9 cellular contexts compared by ENCODE assay signal in the genomic region with DNA sequence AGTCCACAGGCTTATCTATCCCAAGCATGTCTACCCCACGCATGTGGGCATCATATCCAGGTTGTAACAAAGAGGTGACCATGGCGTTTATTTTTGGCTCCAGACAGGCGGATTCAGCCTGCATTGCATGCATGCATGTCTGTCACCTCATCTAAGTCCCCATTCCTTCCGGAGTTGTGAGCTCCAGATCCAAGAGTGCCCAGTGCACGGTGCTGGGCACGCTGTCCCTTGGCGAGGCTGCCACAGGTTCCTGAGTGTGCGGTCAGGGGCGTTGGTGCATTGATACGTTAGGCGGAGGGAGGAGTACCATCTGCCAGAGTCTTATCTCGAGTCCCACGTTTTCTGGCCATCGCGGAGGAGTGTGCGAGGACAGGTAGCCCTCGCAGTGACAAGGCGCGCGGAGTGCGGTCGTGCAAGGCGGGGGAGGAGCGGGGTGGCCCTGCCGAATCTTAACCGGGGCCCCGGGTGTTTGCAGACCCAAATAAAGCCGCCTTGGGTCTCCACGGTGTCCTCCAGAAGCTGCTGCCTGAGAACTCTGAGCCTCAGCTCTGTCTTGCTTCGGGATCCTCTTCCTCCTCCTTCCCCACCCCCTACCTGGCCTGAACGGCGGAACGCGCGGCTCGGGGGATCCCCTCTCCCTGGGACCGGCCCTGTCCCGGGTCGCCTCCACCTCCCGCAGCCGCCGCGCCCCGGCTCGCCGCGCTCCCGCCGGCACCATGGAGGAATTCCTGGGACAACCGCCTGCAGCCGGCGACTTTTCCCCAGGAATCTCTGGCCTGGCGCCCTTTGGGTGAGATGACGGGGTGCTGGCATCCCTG. TPM values are rescaled to one million over a fixed set of nuclear protein-coding genes. Genes with fewer than 3 reads are reported as not detected.
A peak's percentile ranks its signal among the peaks of the same experiment; 100 is the strongest.
DNase-seq lines count a peak whose midpoint lies in the region; ATAC-seq and TF ChIP-seq lines count a peak whose summit lies in the region.
"Had no signal": no experiment of that assay in that cellular context is flagged by ENCODE, and none has a peak within 500 bp of the region (broad histone marks: within the 10 kb centered on the region; RNA-seq: fewer than 3 reads in every experiment).

No MANE protein-coding gene starts in this region.

- peak overlapping the region; percentile 79 for H3K4me3 ChIP-seq in endodermal cell (ENCODE audit: low read length)
- peak overlapping the region; percentile 53 for H3K4me3 ChIP-seq in psoas muscle

- peaks cover 51% of the 10 kb centered on the region for H3K27me3 Mint-ChIP-seq in endodermal cell (ENCODE audit: insufficient read depth)

- peak overlapping the region; percentile 33 for H3K9ac ChIP-seq in endodermal cell (ENCODE audit: extremely low read depth, low read length, poor library complexity, severe bottlenecking)

- intact Hi-C loops in psoas muscle (cut with DNase I), result no loop called here

- no peaks in the 10 kb centered on the region for H3K4me1 ChIP-seq in endodermal cell (ENCODE audit: control insufficient read depth, insufficient read depth, low read length)
- H3K4me1 ChIP-seq in psoas muscle, result no peaks in the 10 kb centered on the region

- 3 to 4% methylated on average over 18 to 54 of the region's 54 CpGs for WGBS in endodermal cell (ENCODE audit: insufficient coverage in 1 of 2, insufficient read length in 1 of 2), 2 experiments
- WGBS in psoas muscle, 3 donors, result 2% methylated on average over 41 to 54 of the region's 54 CpGs

- peak; percentile 60 to 94 (median 87) for DNase-seq in HUDEP-2 (lab: John Stamatoyannopoulos, UW; ENCODE audit: unreplicated experiment in 76 of 76)
- DNase-seq in endodermal cell, result peak; percentile 78
- peak in 1 of 2 donors; percentile 11 for DNase-seq in psoas muscle
- no peak for DNase-seq in stimulated activated CD4-positive, alpha-beta T cell treated with anti-CD3 and anti-CD28 coated beads, Interleukin-4, amount 100 ng/mL, for 4 hours
- no peak for DNase-seq in dedifferentiated amniotic fluid mesenchymal stem cell (ENCODE audit: extremely low spot score)
- no peak for DNase-seq in RKO (ENCODE audit: low spot score)

- no peaks in the 10 kb centered on the region for H3K4me1 Mint-ChIP-seq in endodermal cell

- TF ChIP-seq CTCF in endodermal cell (conservative IDR thresholded peaks at IDR 0.05), result no peak
- no peak for TF ChIP-seq CTCF in psoas muscle (IDR thresholded peaks at IDR 0.05)

- no peaks in the 10 kb centered on the region for H3K9me3 Mint-ChIP-seq in endodermal cell

- H3K9me3 ChIP-seq in endodermal cell (ENCODE audit: control insufficient read depth, low read length) (no peaks in the 10 kb centered on the region), psoas muscle (no peaks in the 10 kb centered on the region)

- no peaks in the 10 kb centered on the region for H3K36me3 ChIP-seq in endodermal cell (ENCODE audit: control insufficient read depth, insufficient read depth, low read length)
- H3K36me3 ChIP-seq in psoas muscle (ENCODE audit: insufficient read depth in 1 of 2, low read depth in 1 of 2), result no peaks in the 10 kb centered on the region
- H3K36me3 ChIP-seq: thyroid gland had no signal

- peak; percentile 29 for ATAC-seq in GM18502 (IDR thresholded peaks at IDR 0.05; ENCODE audit: poor library complexity, unreplicated experiment)
- ATAC-seq in psoas muscle, result peak in 3 of 4 donors; percentile 38 to 56 (median 48)
- ATAC-seq in HG03108 (IDR thresholded peaks at IDR 0.05; ENCODE audit: unreplicated experiment), result no peak

- H3K36me3 Mint-ChIP-seq in endodermal cell (ENCODE audit: low read depth), result no peaks in the 10 kb centered on the region

- H3K27ac ChIP-seq in endodermal cell (ENCODE audit: low read depth, low read length) (no peak overlapping the region), psoas muscle (no peak overlapping the region)
- H3K27ac ChIP-seq: thyroid gland had no signal

- H3K27me3 ChIP-seq in endodermal cell (ENCODE audit: control insufficient read depth, insufficient read depth, low read length, poor library complexity, severe bottlenecking) (peaks cover 50% of the 10 kb centered on the region), psoas muscle (ENCODE audit: insufficient read depth in 3 of 3, low read length in 2 of 3) (peaks cover 3 to 33% (median 5%) of the 10 kb centered on the region in 3 donors)
- H3K27me3 ChIP-seq: thyroid gland had no signal

- peak overlapping the region; percentile 68 for H3K4me3 Mint-ChIP-seq in endodermal cell

- H3K27ac Mint-ChIP-seq in endodermal cell, result no peak overlapping the region

RNA-seq across cellular contexts. Expression of a gene that starts 0.6 kb away (rescaled TPM):
- under 1 TPM in 1 of 2 donors, not detected in 1; 0.71 TPM for total RNA-seq in endodermal cell
- polyA plus RNA-seq in endodermal cell (2013, experiment 1 of 2), result 0.43 TPM
- 0.29 TPM for polyA plus RNA-seq in endodermal cell (2013, experiment 2 of 2)
- total RNA-seq in psoas muscle, result under 1 TPM in 3 of 4 donors, not detected in 1; 0.19 to 0.91 (median 0.24) TPM
- polyA plus RNA-seq in psoas muscle, result under 1 TPM in 1 of 3 donors, not detected in 2; 0.01 TPM
- total RNA-seq: thyroid gland had no signal

Comparison
In these comparisons a context has a peak if more than half of its experiments do, and no peak if none do; other contexts are left out.
1. DNase-seq: peak in HUDEP-2 (76 of 76) and endodermal cell (single experiment); none in stimulated activated CD4-positive, alpha-beta T cell treated with anti-CD3 and anti-CD28 coated beads, Interleukin-4, amount 100 ng/mL, for 4 hours (0 of 2), dedifferentiated amniotic fluid mesenchymal stem cell (single experiment) and RKO (single experiment).